8 cellular contexts compared by ENCODE assay signal in genomic region chr2:237085261-237086221, GRCh38. TPM values are rescaled to one million over a fixed set of nuclear protein-coding genes. Genes with fewer than 3 reads are reported as not detected.
DNase-seq lines count a peak whose midpoint lies in the region; ATAC-seq and TF ChIP-seq lines count a peak whose summit lies in the region.

TSS of gene COPS8 (plus strand) at chr2:237085889. CDS start at chr2:237085965, 76 bp downstream.

- TF ChIP-seq POLR2A in Peyer's patch (IDR thresholded peaks at IDR 0.05) = peak; percentile 86 to 90

- peak within 1 kb of the TSS; percentile 100 for H3K4me2 ChIP-seq in KMS-11

- TF ChIP-seq CTCF in KMS-11 (conservative IDR thresholded peaks at IDR 0.05; ENCODE audit: low read depth, low read length) (0 out of 2 replicates have a peak, but pooled peaks have one; percentile 14), Peyer's patch (IDR thresholded peaks at IDR 0.05) (peak in 3 of 6 experiments; percentile 12 to 36 (median 30))

- peak within 1 kb of the TSS; percentile 94 for H2AFZ ChIP-seq in KMS-11 (ENCODE audit: low read depth)

- H3K36me3 ChIP-seq in KMS-11 (ENCODE audit: insufficient read depth) = peaks cover 5% of the 10 kb centered on the region; the same call in 1 of the 2 replicates
- no peaks in the 10 kb centered on the region for H3K36me3 ChIP-seq in Peyer's patch
- H3K36me3 ChIP-seq in esophagus (ENCODE audit: control insufficient read depth in 2 of 2, insufficient read depth in 2 of 2, low read length in 1 of 2) = peaks cover 0 to under 1% of the 10 kb centered on the region in 2 donors
- peaks cover 17% of the 10 kb centered on the region for H3K36me3 ChIP-seq in muscle layer of colon (ENCODE audit: insufficient read depth, low read length)

- WGBS in esophagus, 2 donors = 0% methylated on average over 85 of the region's 85 CpGs

- H3K27me3 ChIP-seq in KMS-11 (ENCODE audit: insufficient read depth, low read depth) = no peaks in the 10 kb centered on the region
- no peaks in the 10 kb centered on the region for H3K27me3 ChIP-seq in Peyer's patch
- no peaks in the 10 kb centered on the region for H3K27me3 ChIP-seq in esophagus (ENCODE audit: control insufficient read depth in 1 of 2, insufficient read depth in 2 of 2, low read length in 2 of 2)
- H3K27me3 ChIP-seq in muscle layer of colon (ENCODE audit: control insufficient read depth in 1 of 2, insufficient read depth in 2 of 2, low read length in 2 of 2) = no peaks in the 10 kb centered on the region

- H3K79me2 ChIP-seq in KMS-11 (ENCODE audit: insufficient read depth, low read depth) = peaks cover 29% of the 10 kb centered on the region

- peak within 1 kb of the TSS; percentile 74 for H3K27ac ChIP-seq in KMS-11
- peak within 1 kb of the TSS; percentile 71 to 90 (median 77) for H3K27ac ChIP-seq in Peyer's patch
- H3K27ac ChIP-seq in esophagus (ENCODE audit: low read depth in 2 of 2, low read length in 1 of 2) = peak within 1 kb of the TSS; percentile 86 to 90
- H3K27ac ChIP-seq in muscle layer of colon (ENCODE audit: low read depth, low read length) = peak within 1 kb of the TSS; percentile 96

- peak; percentile 66 for DNase-seq in DMS79 (lab: John Stamatoyannopoulos, UW)
- DNase-seq in Peyer's patch = peak; percentile 90 to 97 (median 97)
- peak; percentile 91 to 94 for DNase-seq in activated T-cell treated with anti-CD3 and anti-CD28 coated beads, Interleukin-2, amount 50 U/mL, for 48 hours
- peak; percentile 82 for DNase-seq in stimulated activated CD8-positive, alpha-beta memory T cell treated with anti-CD3 and anti-CD28 coated beads, Interleukin-7, amount 100 ng/mL, for 24 hours (ENCODE audit: low read depth)

- peak within 1 kb of the TSS; percentile 81 for H3K9ac ChIP-seq in KMS-11
- peak within 1 kb of the TSS; percentile 77 for H3K9ac ChIP-seq in muscle layer of colon (ENCODE audit: low read length)

- H3K4me1 ChIP-seq in KMS-11 (ENCODE audit: low read depth, poor library complexity, severe bottlenecking) = peaks cover 22% of the 10 kb centered on the region
- peaks cover 0 to 12% (median 0%) of the 10 kb centered on the region in 4 donors for H3K4me1 ChIP-seq in Peyer's patch
- no peaks in the 10 kb centered on the region for H3K4me1 ChIP-seq in esophagus (ENCODE audit: control insufficient read depth in 2 of 2, insufficient read depth in 2 of 2, low read length in 1 of 2)
- peaks cover 23% of the 10 kb centered on the region for H3K4me1 ChIP-seq in muscle layer of colon (ENCODE audit: insufficient read depth, low read length)

- no peaks in the 10 kb centered on the region for H4K20me1 ChIP-seq in KMS-11 (ENCODE audit: insufficient read depth)

- H3K9me3 ChIP-seq in Peyer's patch = no peaks in the 10 kb centered on the region
- H3K9me3 ChIP-seq in esophagus (ENCODE audit: control insufficient read depth in 2 of 2, insufficient read depth in 1 of 2, low read depth in 1 of 2, low read length in 1 of 2) = no peaks in the 10 kb centered on the region
- H3K9me3 ChIP-seq in muscle layer of colon (ENCODE audit: low read length) = no peaks in the 10 kb centered on the region

- H3K4me3 ChIP-seq in KMS-11 (IDR thresholded peaks at IDR 0.05; ENCODE audit: insufficient read depth, low read depth, low read length) (peak within 1 kb of the TSS; percentile 30), Peyer's patch (peak within 1 kb of the TSS; percentile 64 to 92 (median 71)), esophagus (ENCODE audit: low read depth in 1 of 2, low read length in 2 of 2) (peak within 1 kb of the TSS; percentile 86 to 89), muscle layer of colon (ENCODE audit: low read depth in 1 of 2, low read length in 2 of 2) (peak within 1 kb of the TSS; percentile 78 to 87)

- ATAC-seq in GM21737 (IDR thresholded peaks at IDR 0.05; ENCODE audit: unreplicated experiment) = peak; percentile 97

RNA-seq across cellular contexts. Expression of gene COPS8, which starts in this region (rescaled TPM):
- 10 to 100 TPM; 29.0 to 55.3 (median 30.1) TPM for total RNA-seq in Peyer's patch
- 10 to 100 TPM; 15.0 to 24.0 TPM for polyA plus RNA-seq in esophagus

Comparison
In these comparisons a context has a peak if more than half of its experiments do, and no peak if none do; other contexts are left out.
1. Peak in every context shown above with its lines: DNase-seq, ATAC-seq, H3K4me3 ChIP-seq and H3K27ac ChIP-seq.
2. H3K4me3 ChIP-seq: peak in every context shown above with its lines; median percentile 88 in esophagus; 82 in muscle layer of colon; 71 in Peyer's patch; 30 in KMS-11.